In the genomic region with DNA sequence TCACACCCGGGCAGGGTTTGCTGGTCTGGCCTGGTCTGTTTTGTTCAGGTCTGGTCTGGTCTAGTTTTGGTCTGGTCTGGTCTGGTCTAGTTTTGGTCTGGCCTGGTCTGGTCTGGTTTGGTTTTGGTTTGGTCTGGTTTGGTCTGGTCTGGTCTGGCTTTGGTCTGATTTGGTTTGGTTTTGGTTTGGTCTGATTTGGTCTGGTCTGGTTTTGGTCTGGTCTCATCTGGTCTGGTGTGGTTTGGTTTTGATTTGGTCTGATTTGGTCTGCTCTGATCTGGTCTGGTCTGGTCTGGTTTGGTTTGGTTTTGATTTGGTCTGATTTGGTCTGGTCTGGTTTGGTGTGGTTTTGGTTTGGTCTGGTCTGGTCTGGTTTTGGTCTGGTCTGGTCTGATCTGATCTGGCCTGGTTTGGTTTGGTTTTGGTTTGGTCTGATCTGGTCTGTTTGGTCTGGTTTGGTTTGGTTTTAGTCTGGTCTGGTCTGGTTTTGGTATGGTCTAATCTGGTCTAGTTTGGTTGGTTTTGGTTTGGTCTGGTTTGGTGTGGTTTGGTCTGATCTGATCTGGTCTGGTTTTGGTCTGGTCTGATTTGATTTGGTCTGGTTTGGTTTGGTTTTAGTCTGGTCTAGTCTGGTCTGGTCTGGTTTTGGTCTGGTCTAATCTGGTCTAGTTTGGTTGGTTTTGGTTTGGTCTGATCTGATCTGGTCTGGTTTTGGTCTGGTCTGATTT, we compare ENCODE assay signal across 14 cellular contexts. TPM values are rescaled to one million over a fixed set of nuclear protein-coding genes. Genes with fewer than 3 reads are reported as not detected.
DNase-seq lines count a peak whose midpoint lies in the region; ATAC-seq and TF ChIP-seq lines count a peak whose summit lies in the region.
"Had no signal": no experiment of that assay in that cellular context is flagged by ENCODE, and none has a peak within 500 bp of the region (broad histone marks: within the 10 kb centered on the region; RNA-seq: fewer than 3 reads in every experiment).

No MANE protein-coding gene starts in this region.

- H3K27ac ChIP-seq in BLaER1 treated with 17β-estradiol and CSF1 and Interleukin-3, amounts not matched to agents 10 nM and 100 nM: peak overlapping the region in 9 of 11 experiments; percentile 13 to 91 (median 78); a peak in 16 of 22 replicates
- peak overlapping the region; percentile 45; the same call in 1 of the 2 replicates for H3K27ac ChIP-seq in GM23338 (ENCODE audit: low read depth)

- H3K4me1 ChIP-seq in BLaER1 treated with 17β-estradiol and CSF1 and Interleukin-3, amounts not matched to agents 10 nM and 100 nM: peaks cover 23 to 63% (median 58%) of the 10 kb centered on the region in 10 experiments
- no peaks in the 10 kb centered on the region for H3K4me1 ChIP-seq in GM23338 (ENCODE audit: insufficient read depth)

- peak overlapping the region in 4 of 11 experiments; percentile 2 to 76 (median 28); a peak in 5 of 22 replicates for H3K9ac ChIP-seq in BLaER1 treated with 17β-estradiol and CSF1 and Interleukin-3, amounts not matched to agents 10 nM and 100 nM

- H3K27me3 Mint-ChIP-seq in GM23338 (ENCODE audit: insufficient read depth, low read depth, poor library complexity) (peaks cover 9% of the 10 kb centered on the region), naive B cell (no peaks in the 10 kb centered on the region)
- H3K27me3 Mint-ChIP-seq in activated naive CD8-positive, alpha-beta T cell treated with anti-CD3 and anti-CD28 coated beads for 36 hours: no peaks in the 10 kb centered on the region

- H3K4me2 ChIP-seq in BLaER1 treated with 17β-estradiol and CSF1 and Interleukin-3, amounts not matched to agents 10 nM and 100 nM: peak overlapping the region in 6 of 11 experiments; percentile 79 to 95 (median 88); a peak in 9 of 22 replicates
- no peak overlapping the region for H3K4me2 ChIP-seq in GM23338

- H3K27ac Mint-ChIP-seq in GM23338 (peak overlapping the region; percentile 90), naive B cell (peak overlapping the region; percentile 84 to 98 (median 95))
- H3K27ac Mint-ChIP-seq in activated naive CD8-positive, alpha-beta T cell treated with anti-CD3 and anti-CD28 coated beads for 36 hours: peak overlapping the region; percentile 76
- H3K27ac Mint-ChIP-seq: nephron had no signal

- H3K36me3 ChIP-seq in BLaER1 treated with 17β-estradiol and CSF1 and Interleukin-3, amounts not matched to agents 10 nM and 100 nM: peaks cover 70 to 87% (median 79%) of the 10 kb centered on the region in 11 experiments
- H3K36me3 ChIP-seq in GM23338 (ENCODE audit: insufficient read depth): peaks cover 10% of the 10 kb centered on the region

- H3K9me3 ChIP-seq in BLaER1 treated with 17β-estradiol and CSF1 and Interleukin-3, amounts not matched to agents 10 nM and 100 nM (replicated peaks in 1 of 11): peaks cover 0 to 6% (median 0%) of the 10 kb centered on the region in 11 experiments; a peak in 5 of 22 replicates

- H3K9me2 ChIP-seq in GM23338 (ENCODE audit: insufficient read depth): no peaks in the 10 kb centered on the region

- H3K36me3 Mint-ChIP-seq in GM23338 (ENCODE audit: low read depth) (peaks cover 65% of the 10 kb centered on the region), naive B cell (peaks cover 16 to 17% of the 10 kb centered on the region in 2 donors)
- H3K36me3 Mint-ChIP-seq in activated naive CD8-positive, alpha-beta T cell treated with anti-CD3 and anti-CD28 coated beads for 36 hours: peaks cover 34% of the 10 kb centered on the region

- H3F3A ChIP-seq in GM23338 (replicated peaks; ENCODE audit: low read depth): no peaks in the 10 kb centered on the region

- TF ChIP-seq CTCF in GM23338 (conservative IDR thresholded peaks at IDR 0.05; ENCODE audit: low read depth in 2 of 2): no peak

- H3K4me3 Mint-ChIP-seq in GM23338 (no peak overlapping the region), naive B cell (peak overlapping the region in 1 of 8 donors; percentile 41)
- no peak overlapping the region for H3K4me3 Mint-ChIP-seq in activated naive CD8-positive, alpha-beta T cell treated with anti-CD3 and anti-CD28 coated beads for 36 hours
- H3K4me3 Mint-ChIP-seq: nephron had no signal

- H2AFZ ChIP-seq in GM23338: no peak overlapping the region

- peaks cover 15% of the 10 kb centered on the region for H3K79me2 ChIP-seq in GM23338 (replicated peaks; ENCODE audit: insufficient read depth)

- H3K9me3 Mint-ChIP-seq in GM23338 (peaks cover 5% of the 10 kb centered on the region; the same call in 2 of the 3 replicates), naive B cell (peaks cover 0 to 6% (median 1%) of the 10 kb centered on the region in 7 donors)
- peaks cover 5% of the 10 kb centered on the region for H3K9me3 Mint-ChIP-seq in activated naive CD8-positive, alpha-beta T cell treated with anti-CD3 and anti-CD28 coated beads for 36 hours
- H3K9me3 Mint-ChIP-seq: nephron had no signal

- no peak overlapping the region for H3K4me3 ChIP-seq in BLaER1 treated with 17β-estradiol and CSF1 and Interleukin-3, amounts not matched to agents 10 nM and 100 nM
- H3K4me3 ChIP-seq in GM23338: no peak overlapping the region
- H3K4me3 ChIP-seq: skin epidermis had no signal

- DNase-seq in GM23338 (ENCODE audit: low spot score) (no peak), naive B cell (no peak), iPS-NIHi11 (ENCODE audit: low spot score) (no peak)
- no peak for DNase-seq in activated naive CD8-positive, alpha-beta T cell treated with anti-CD3 and anti-CD28 coated beads for 36 hours
- DNase-seq: caudate nucleus, COR-L47, NCI-H2029 treated with DMSO at 0.1 percent for 48 hours had no signal

- H3K27me3 ChIP-seq in BLaER1 treated with 17β-estradiol and CSF1 and Interleukin-3, amounts not matched to agents 10 nM and 100 nM: peaks cover 0 to 4% (median 0%) of the 10 kb centered on the region in 11 experiments; a peak in 1 of 22 replicates
- H3K27me3 ChIP-seq in GM23338 (ENCODE audit: insufficient read depth): no peaks in the 10 kb centered on the region

- peaks cover 5 to 87% (median 60%) of the 10 kb centered on the region in 11 experiments; a peak in 20 of 22 replicates for H4K20me1 ChIP-seq in BLaER1 treated with 17β-estradiol and CSF1 and Interleukin-3, amounts not matched to agents 10 nM and 100 nM
- no peaks in the 10 kb centered on the region; the same call in 1 of the 2 replicates for H4K20me1 ChIP-seq in GM23338 (replicated peaks; ENCODE audit: insufficient read depth)

- ATAC-seq in GM23338 (no peak), naive B cell (ENCODE audit: low read depth in 2 of 2) (no peak), HG02870 (IDR thresholded peaks at IDR 0.05; ENCODE audit: unreplicated experiment) (no peak), esophagus mucosa (no peak), GM18511 (IDR thresholded peaks at IDR 0.05; ENCODE audit: unreplicated experiment) (no peak)

- H3K4me1 Mint-ChIP-seq in GM23338 (no peaks in the 10 kb centered on the region), naive B cell (peaks cover 13 to 23% (median 21%) of the 10 kb centered on the region in 3 donors)
- H3K4me1 Mint-ChIP-seq in activated naive CD8-positive, alpha-beta T cell treated with anti-CD3 and anti-CD28 coated beads for 36 hours: peaks cover 11% of the 10 kb centered on the region
- H3K4me1 Mint-ChIP-seq: nephron had no signal

TF ChIP-seq in GM23338, 12 proteins besides CTCF, POLR2A, EP300 and RAD21 (continues in another document):
- TF ChIP-seq NANOG (IDR thresholded peaks at IDR 0.05; ENCODE audit: borderline replicate concordance) (no peak), ZNF331 (CRISPR knock-in tag; IDR thresholded peaks at IDR 0.05; ENCODE audit: low read depth) (no peak)
- TF ChIP-seq, protein P1, sequence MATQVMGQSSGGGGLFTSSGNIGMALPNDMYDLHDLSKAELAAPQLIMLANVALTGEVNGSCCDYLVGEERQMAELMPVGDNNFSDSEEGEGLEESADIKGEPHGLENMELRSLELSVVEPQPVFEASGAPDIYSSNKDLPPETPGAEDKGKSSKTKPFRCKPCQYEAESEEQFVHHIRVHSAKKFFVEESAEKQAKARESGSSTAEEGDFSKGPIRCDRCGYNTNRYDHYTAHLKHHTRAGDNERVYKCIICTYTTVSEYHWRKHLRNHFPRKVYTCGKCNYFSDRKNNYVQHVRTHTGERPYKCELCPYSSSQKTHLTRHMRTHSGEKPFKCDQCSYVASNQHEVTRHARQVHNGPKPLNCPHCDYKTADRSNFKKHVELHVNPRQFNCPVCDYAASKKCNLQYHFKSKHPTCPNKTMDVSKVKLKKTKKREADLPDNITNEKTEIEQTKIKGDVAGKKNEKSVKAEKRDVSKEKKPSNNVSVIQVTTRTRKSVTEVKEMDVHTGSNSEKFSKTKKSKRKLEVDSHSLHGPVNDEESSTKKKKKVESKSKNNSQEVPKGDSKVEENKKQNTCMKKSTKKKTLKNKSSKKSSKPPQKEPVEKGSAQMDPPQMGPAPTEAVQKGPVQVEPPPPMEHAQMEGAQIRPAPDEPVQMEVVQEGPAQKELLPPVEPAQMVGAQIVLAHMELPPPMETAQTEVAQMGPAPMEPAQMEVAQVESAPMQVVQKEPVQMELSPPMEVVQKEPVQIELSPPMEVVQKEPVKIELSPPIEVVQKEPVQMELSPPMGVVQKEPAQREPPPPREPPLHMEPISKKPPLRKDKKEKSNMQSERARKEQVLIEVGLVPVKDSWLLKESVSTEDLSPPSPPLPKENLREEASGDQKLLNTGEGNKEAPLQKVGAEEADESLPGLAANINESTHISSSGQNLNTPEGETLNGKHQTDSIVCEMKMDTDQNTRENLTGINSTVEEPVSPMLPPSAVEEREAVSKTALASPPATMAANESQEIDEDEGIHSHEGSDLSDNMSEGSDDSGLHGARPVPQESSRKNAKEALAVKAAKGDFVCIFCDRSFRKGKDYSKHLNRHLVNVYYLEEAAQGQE (IDR thresholded peaks at IDR 0.05; ENCODE audit: unreplicated experiment): no peak

RNA-seq across cellular contexts. Expression of a gene that starts 14.4 kb away (rescaled TPM):
- total RNA-seq in GM23338 (2014; rRNA removed; shearing (Covaris generic)): not detected in 2 replicates
- polyA plus RNA-seq in GM23338 (2016; fragmentation: Nextera tagmentation; extraction: Ambion mirVana): 0.14 TPM in 1 of 2 replicates, not detected in the other
- not detected for total RNA-seq in activated naive CD8-positive, alpha-beta T cell treated with anti-CD3 and anti-CD28 coated beads for 36 hours
- polyA plus RNA-seq in naive B cell (ENCODE audit: low read depth in 6 of 6): under 1 TPM in 1 of 6 donors, not detected in 5; 0.17 TPM
- total RNA-seq in esophagus mucosa: 0.24 TPM
- total RNA-seq: LHCN-M2 had no signal

RNA-seq across cellular contexts. Expression of a gene that starts 45.2 kb away (rescaled TPM):
- 68.6 and 80.0 TPM in 2 replicates for total RNA-seq in GM23338 (2014; rRNA removed; shearing (Covaris generic))
- polyA plus RNA-seq in GM23338 (2016; fragmentation: Nextera tagmentation; extraction: Ambion mirVana) (36.0 and 37.6 TPM in 2 replicates), naive B cell (ENCODE audit: low read depth in 6 of 6) (10 to 100 TPM in 2 of 6 donors, 1 to 10 TPM in 4; 4.8 to 13.0 (median 6.8) TPM)
- 10 to 100 TPM; 27.4 to 28.6 TPM for total RNA-seq in activated naive CD8-positive, alpha-beta T cell treated with anti-CD3 and anti-CD28 coated beads for 36 hours
- total RNA-seq in esophagus mucosa: 19.7 TPM
